In genomic region chr2:195214072-195214471, GRCh38 we compare ENCODE assay signal across 25 cellular contexts.
"Had no signal": no experiment of that assay in that cellular context is flagged by ENCODE, and none has a peak within 500 bp of the region (broad histone marks: within the 10 kb centered on the region; RNA-seq: fewer than 3 reads in every experiment).

No MANE protein-coding gene starts in this region.

- H3K27ac ChIP-seq: esophagus squamous epithelium, left lung, neural progenitor cell, parathyroid adenoma, right atrium auricular region, sigmoid colon, stomach, thyroid gland, vagina had no signal

- ATAC-seq: effector memory CD8-positive, alpha-beta T cell; left lung; mucosa of descending colon; natural killer cell treated with Interleukin-12 subunit alpha and Interleukin-12 subunit beta and Interleukin-15 and Interleukin-18, amount 100 ng/mL, for 72 hours; stimulated activated effector memory CD8-positive, alpha-beta T cell treated with anti-CD3 and anti-CD28 coated beads, Interleukin-12 subunit alpha, Interleukin-12 subunit beta, amount 100 ng/mL, for 72 hours had no signal

- H3K27me3 ChIP-seq: esophagus squamous epithelium, left lung, neural progenitor cell, right atrium auricular region, sigmoid colon, stomach, thyroid gland, vagina had no signal

- H3K79me2 ChIP-seq: parathyroid adenoma had no signal

- H2AFZ ChIP-seq: neural progenitor cell, parathyroid adenoma had no signal

- H3K9me3 ChIP-seq: esophagus squamous epithelium, left lung, mucosa of descending colon, right atrium auricular region, sigmoid colon, stomach, thyroid gland, vagina had no signal

- H3K9ac ChIP-seq: neural progenitor cell, parathyroid adenoma had no signal

- FAIRE-seq: endometrium, keratinocyte had no signal

- H3K4me1 ChIP-seq: esophagus squamous epithelium, left lung, parathyroid adenoma, right atrium auricular region, stomach, thyroid gland had no signal

- DNase-seq: cortex of kidney; effector memory CD8-positive, alpha-beta T cell; erythroblast; esophagus squamous epithelium; foreskin melanocyte; glutamatergic neuron; left lung; mesenchymal stem cell; mucosa of descending colon; naive B cell; sigmoid colon; stimulated activated CD4-positive, alpha-beta T cell treated with anti-CD3 and anti-CD28 coated beads, Interleukin-2, amount 100 ng/mL, for 24 hours; stimulated activated CD4-positive, alpha-beta T cell treated with anti-CD3 and anti-CD28 coated beads, Interleukin-4, amount 100 ng/mL, for 24 hours; stimulated activated naive CD4-positive, alpha-beta T cell treated with Interleukin-2 at 50 U/mL for 16 hours; stomach; thyroid gland; trophoblast cell had no signal

- H3K4me3 ChIP-seq: esophagus squamous epithelium, left lung, mucosa of descending colon, neural progenitor cell, right atrium auricular region, sigmoid colon, stomach, thyroid gland, vagina had no signal

- H3K36me3 ChIP-seq: esophagus squamous epithelium, left lung, neural progenitor cell, right atrium auricular region, sigmoid colon, stomach, thyroid gland, vagina had no signal
